ENCODE assay signal across 8 cellular contexts in genomic region chr9:89701221-89701798, GRCh38.
DNase-seq lines count a peak whose midpoint lies in the region; ATAC-seq and TF ChIP-seq lines count a peak whose summit lies in the region.

No MANE protein-coding gene starts in this region.

- no peak for TF ChIP-seq CTCF in endothelial cell (IDR thresholded peaks at IDR 0.05; ENCODE audit: unreplicated experiment)

- no peaks in the 10 kb centered on the region for H3K4me1 Mint-ChIP-seq in endothelial cell (ENCODE audit: unreplicated experiment)

- H3K27ac Mint-ChIP-seq in endothelial cell (ENCODE audit: unreplicated experiment): no peak overlapping the region

- no peak overlapping the region for H3K4me3 Mint-ChIP-seq in endothelial cell (ENCODE audit: unreplicated experiment)

- no peaks in the 10 kb centered on the region for H3K27me3 Mint-ChIP-seq in endothelial cell (ENCODE audit: unreplicated experiment)

- no peaks in the 10 kb centered on the region for H3K9me3 Mint-ChIP-seq in endothelial cell (ENCODE audit: unreplicated experiment)

- ATAC-seq in GM19324 (IDR thresholded peaks at IDR 0.05; ENCODE audit: low FRiP score, unreplicated experiment): peak; percentile 50
- ATAC-seq in HG03159 (IDR thresholded peaks at IDR 0.05; ENCODE audit: unreplicated experiment): peak; percentile 70

- DNase-seq in activated T-cell treated with anti-CD3 and anti-CD28 coated beads for 1 hour (ENCODE audit: low read depth): peak; percentile 17
- peak; percentile 12 to 55 for DNase-seq in stimulated activated CD4-positive, alpha-beta T cell treated with anti-CD3 and anti-CD28 coated beads, Interleukin-1b, Interleukin-23, amount 100 ng/mL, for 1 hour (ENCODE audit: low read depth in 2 of 2)
- DNase-seq in iPS-NIHi11 (ENCODE audit: low spot score): no peak
- no peak for DNase-seq in endothelial cell (ENCODE audit: low spot score)
- no peak for DNase-seq in NCI-H2227 treated with DMSO at 0.1 percent for 48 hours (lab: John Stamatoyannopoulos, UW)
- no peak for DNase-seq in NCI-H510A (lab: John Stamatoyannopoulos, UW)

- no peaks in the 10 kb centered on the region for H3K36me3 Mint-ChIP-seq in endothelial cell (ENCODE audit: low read depth, unreplicated experiment)

Comparison
In these comparisons a context has a peak if more than half of its experiments do, and no peak if none do; other contexts are left out.
1. DNase-seq: peak in activated T-cell treated with anti-CD3 and anti-CD28 coated beads for 1 hour (single experiment) and stimulated activated CD4-positive, alpha-beta T cell treated with anti-CD3 and anti-CD28 coated beads, Interleukin-1b, Interleukin-23, amount 100 ng/mL, for 1 hour (2 of 2); none in iPS-NIHi11 (single experiment), endothelial cell (single experiment), NCI-H2227 treated with DMSO at 0.1 percent for 48 hours (single experiment) and NCI-H510A (single experiment).